In the genomic region with DNA sequence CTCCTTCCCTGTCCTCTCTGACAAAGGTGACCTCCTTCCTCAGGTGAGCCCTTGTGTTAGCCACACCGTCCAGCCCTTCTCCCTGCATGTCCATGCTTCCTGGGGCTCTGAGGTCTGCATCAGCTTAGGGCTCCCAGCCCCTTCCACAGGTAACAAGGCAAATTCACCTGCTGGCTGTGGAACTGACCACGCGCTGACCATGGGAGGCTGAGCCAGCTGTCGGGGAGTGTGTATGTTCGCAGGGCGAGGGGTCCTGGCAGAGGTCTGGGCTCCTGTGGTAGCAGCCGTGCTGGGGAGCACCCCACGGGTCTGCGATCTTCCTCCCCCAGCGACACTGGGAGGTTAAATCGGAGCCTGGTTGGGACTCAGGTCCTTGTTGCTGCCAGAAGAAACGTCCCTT, we compare ENCODE assay signal across 23 cellular contexts.
DNase-seq lines count a peak whose midpoint lies in the region; ATAC-seq and TF ChIP-seq lines count a peak whose summit lies in the region.
"Had no signal": no experiment of that assay in that cellular context is flagged by ENCODE, and none has a peak within 500 bp of the region (broad histone marks: within the 10 kb centered on the region; RNA-seq: fewer than 3 reads in every experiment).

No MANE protein-coding gene starts in this region.

- H3K27me3 Mint-ChIP-seq in natural killer cell treated with Interleukin-12 subunit alpha and Interleukin-12 subunit beta and Interleukin-15 and Interleukin-18, amount 100 ng/mL, for 72 hours: no peaks in the 10 kb centered on the region
- H3K27me3 Mint-ChIP-seq in natural killer cell (ENCODE audit: low read depth in 2 of 2): peaks cover 0 to 4% of the 10 kb centered on the region in 2 donors
- H3K27me3 Mint-ChIP-seq: CD4-positive, CD25-positive, alpha-beta regulatory T cell had no signal

- H3K4me3 ChIP-seq in RWPE2 (ENCODE audit: severe bottlenecking): no peak overlapping the region
- H3K4me3 ChIP-seq in ascending aorta: no peak overlapping the region
- H3K4me3 ChIP-seq: A549, GM12878, GM23248 had no signal

- H3K27ac ChIP-seq in RWPE2 (ENCODE audit: poor library complexity, severe bottlenecking) (no peak overlapping the region), ascending aorta (no peak overlapping the region)
- H3K27ac ChIP-seq: A549, C4-2B, GM23248 had no signal

- intact Hi-C loops in natural killer cell (cut with micrococcal nuclease): no loop called here
- intact Hi-C loops in posterior vena cava (cut with DNase I): no loop called here
- intact Hi-C loops in ascending aorta (cut with DNase I): no loop called here

- TF ChIP-seq CTCF in natural killer cell (IDR thresholded peaks at IDR 0.05) (no peak), RWPE2 (IDR thresholded peaks at IDR 0.05; ENCODE audit: poor library complexity, severe bottlenecking) (no peak), ascending aorta (IDR thresholded peaks at IDR 0.05) (no peak)

- H3K36me3 ChIP-seq in RWPE2 (ENCODE audit: low read depth) (no peaks in the 10 kb centered on the region), ascending aorta (no peaks in the 10 kb centered on the region)
- H3K36me3 ChIP-seq: BE2C had no signal

- H3K36me3 Mint-ChIP-seq in natural killer cell treated with Interleukin-12 subunit alpha and Interleukin-12 subunit beta and Interleukin-15 and Interleukin-18, amount 100 ng/mL, for 72 hours: no peaks in the 10 kb centered on the region
- H3K36me3 Mint-ChIP-seq in natural killer cell: no peaks in the 10 kb centered on the region
- H3K36me3 Mint-ChIP-seq: CD4-positive, CD25-positive, alpha-beta regulatory T cell; CD8-positive, alpha-beta T cell had no signal

- no peaks in the 10 kb centered on the region for H3K4me1 ChIP-seq in RWPE2 (ENCODE audit: insufficient read depth, poor library complexity, severe bottlenecking)
- H3K4me1 ChIP-seq in ascending aorta: no peaks in the 10 kb centered on the region
- H3K4me1 ChIP-seq: A549, BE2C, Caco-2 had no signal

- H3K4me1 Mint-ChIP-seq in natural killer cell treated with Interleukin-12 subunit alpha and Interleukin-12 subunit beta and Interleukin-15 and Interleukin-18, amount 100 ng/mL, for 72 hours (ENCODE audit: low read depth in 2 of 2): no peaks in the 10 kb centered on the region
- H3K4me1 Mint-ChIP-seq in natural killer cell: no peaks in the 10 kb centered on the region
- H3K4me1 Mint-ChIP-seq: CD4-positive, CD25-positive, alpha-beta regulatory T cell had no signal

- no peak overlapping the region for H3K27ac Mint-ChIP-seq in natural killer cell treated with Interleukin-12 subunit alpha and Interleukin-12 subunit beta and Interleukin-15 and Interleukin-18, amount 100 ng/mL, for 72 hours
- no peak overlapping the region for H3K27ac Mint-ChIP-seq in natural killer cell
- H3K27ac Mint-ChIP-seq: CD4-positive, CD25-positive, alpha-beta regulatory T cell; CD8-positive, alpha-beta T cell had no signal

- H3K9me3 ChIP-seq in RWPE2 (ENCODE audit: severe bottlenecking) (no peaks in the 10 kb centered on the region), ascending aorta (no peaks in the 10 kb centered on the region)
- H3K9me3 ChIP-seq: A549, BE2C, Caco-2 had no signal

- DNase-seq in natural killer cell treated with Interleukin-12 subunit alpha and Interleukin-12 subunit beta and Interleukin-15 and Interleukin-18, amount 100 ng/mL, for 72 hours (ENCODE audit: low spot score): peak; percentile 47
- DNase-seq in natural killer cell: no peak
- peak; percentile 79 for DNase-seq in RWPE2 (ENCODE audit: low spot score)
- DNase-seq in posterior vena cava (ENCODE audit: low spot score): peak; percentile 72
- DNase-seq in DMS153 treated with DMSO at 0.1 percent for 48 hours (lab: John Stamatoyannopoulos, UW; ENCODE audit: unreplicated experiment): no peak
- DNase-seq in ascending aorta (ENCODE audit: low spot score in 2 of 2): no peak
- DNase-seq: 8988T; ACHN; AML-193; BE2C; Caco-2; CD4-positive, CD25-positive, alpha-beta regulatory T cell; CD8-positive, alpha-beta T cell; DMS153; DMS79; EL; GDM1; GM23248; H7; HCEC 1CT had no signal

- peaks cover 70% of the 10 kb centered on the region for H3K27me3 ChIP-seq in RWPE2 (ENCODE audit: insufficient read depth, poor library complexity, severe bottlenecking)
- no peaks in the 10 kb centered on the region for H3K27me3 ChIP-seq in ascending aorta
- H3K27me3 ChIP-seq: BE2C had no signal

- no peaks in the 10 kb centered on the region for H3K9me3 Mint-ChIP-seq in natural killer cell treated with Interleukin-12 subunit alpha and Interleukin-12 subunit beta and Interleukin-15 and Interleukin-18, amount 100 ng/mL, for 72 hours
- H3K9me3 Mint-ChIP-seq in natural killer cell: no peaks in the 10 kb centered on the region
- H3K9me3 Mint-ChIP-seq: CD4-positive, CD25-positive, alpha-beta regulatory T cell; CD8-positive, alpha-beta T cell had no signal

- ATAC-seq in natural killer cell treated with Interleukin-12 subunit alpha and Interleukin-12 subunit beta and Interleukin-15 and Interleukin-18, amount 100 ng/mL, for 72 hours: no peak
- ATAC-seq in natural killer cell (no peak), RWPE2 (ENCODE audit: low read depth) (no peak)
- ATAC-seq: A549; CD8-positive, alpha-beta T cell; GM12878 had no signal

- no peak overlapping the region for H3K4me3 Mint-ChIP-seq in natural killer cell treated with Interleukin-12 subunit alpha and Interleukin-12 subunit beta and Interleukin-15 and Interleukin-18, amount 100 ng/mL, for 72 hours
- no peak overlapping the region for H3K4me3 Mint-ChIP-seq in natural killer cell
- H3K4me3 Mint-ChIP-seq: CD4-positive, CD25-positive, alpha-beta regulatory T cell; CD8-positive, alpha-beta T cell had no signal

Comparison
In these comparisons a context has a peak if more than half of its experiments do, and no peak if none do; other contexts are left out.
1. DNase-seq: peak in natural killer cell treated with Interleukin-12 subunit alpha and Interleukin-12 subunit beta and Interleukin-15 and Interleukin-18, amount 100 ng/mL, for 72 hours (single experiment), RWPE2 (single experiment) and posterior vena cava (single experiment); none in natural killer cell (single experiment), DMS153 treated with DMSO at 0.1 percent for 48 hours (single experiment) and ascending aorta (0 of 2).